In genomic region chr12:112061127-112061526, GRCh38 we compare ENCODE assay signal across 30 cellular contexts.
"Had no signal": no experiment of that assay in that cellular context is flagged by ENCODE, and none has a peak within 500 bp of the region (broad histone marks: within the 10 kb centered on the region; RNA-seq: fewer than 3 reads in every experiment).

No MANE protein-coding gene starts in this region.

- H3K27me3 Mint-ChIP-seq: activated naive CD8-positive, alpha-beta T cell treated with anti-CD3 and anti-CD28 coated beads, Interleukin-2, amount 50 U/mL, for 24 hours; activated T-helper 17 cell treated with anti-CD3 and anti-CD28 coated beads, Interleukin-2, amount 50 U/mL, for 72 hours; T-helper 17 cell had no signal

- H3K4me1 ChIP-seq: ascending aorta, body of pancreas, Peyer's patch, SJCRH30 had no signal

- H3K27ac Mint-ChIP-seq: activated naive CD4-positive, alpha-beta T cell treated with anti-CD3 and anti-CD28 coated beads for 36 hours; activated naive CD8-positive, alpha-beta T cell treated with anti-CD3 and anti-CD28 coated beads, Interleukin-2, amount 50 U/mL, for 24 hours; WTC11 had no signal

- ATAC-seq: activated naive CD8-positive, alpha-beta T cell treated with anti-CD3 and anti-CD28 coated beads, Interleukin-2, amount 50 U/mL, for 24 hours; activated T-helper 17 cell treated with anti-CD3 and anti-CD28 coated beads, Interleukin-2, amount 50 U/mL, for 72 hours; body of pancreas; K562; T-helper 17 cell; WTC11 had no signal

- H3K4me3 Mint-ChIP-seq: activated naive CD4-positive, alpha-beta T cell treated with anti-CD3 and anti-CD28 coated beads for 36 hours; activated naive CD8-positive, alpha-beta T cell treated with anti-CD3 and anti-CD28 coated beads, Interleukin-2, amount 50 U/mL, for 24 hours; activated T-helper 17 cell treated with anti-CD3 and anti-CD28 coated beads, Interleukin-2, amount 50 U/mL, for 72 hours; T-helper 17 cell; WTC11 had no signal

- H3K4me2 ChIP-seq: SK-N-SH had no signal

- H3K27me3 ChIP-seq: ascending aorta, body of pancreas, Peyer's patch, SJCRH30 had no signal

- H3K4me3 ChIP-seq: ascending aorta, body of pancreas, K562, Peyer's patch, SJCRH30 had no signal

- H3K9me3 Mint-ChIP-seq: activated naive CD4-positive, alpha-beta T cell treated with anti-CD3 and anti-CD28 coated beads for 36 hours; activated naive CD8-positive, alpha-beta T cell treated with anti-CD3 and anti-CD28 coated beads, Interleukin-2, amount 50 U/mL, for 24 hours; activated T-helper 17 cell treated with anti-CD3 and anti-CD28 coated beads, Interleukin-2, amount 50 U/mL, for 72 hours; WTC11 had no signal

- H3K4me1 Mint-ChIP-seq: activated naive CD8-positive, alpha-beta T cell treated with anti-CD3 and anti-CD28 coated beads, Interleukin-2, amount 50 U/mL, for 24 hours; activated T-helper 17 cell treated with anti-CD3 and anti-CD28 coated beads, Interleukin-2, amount 50 U/mL, for 72 hours; WTC11 had no signal

- H3K27ac ChIP-seq: ascending aorta, body of pancreas, Peyer's patch, RWPE1, SJCRH30 had no signal

- H3K9ac ChIP-seq: SK-N-SH had no signal

- DNase-seq: activated CD4-positive, alpha-beta T cell treated with anti-CD3 and anti-CD28 coated beads for 48 hours; activated CD4-positive, alpha-beta T cell treated with anti-CD3 and anti-CD28 coated beads, Interleukin-2, amount 50 U/mL, for 4 hours; activated CD4-positive, CD25-positive, alpha-beta regulatory T cell treated with anti-CD3 and anti-CD28 coated beads, Interleukin-2, amount 50 U/mL, for 72 hours; activated gamma-delta T cell; activated naive CD4-positive, alpha-beta T cell treated with anti-CD3 and anti-CD28 coated beads for 36 hours; activated naive CD8-positive, alpha-beta T cell treated with anti-CD3 and anti-CD28 coated beads, Interleukin-2, amount 50 U/mL, for 24 hours; activated T-cell treated with anti-CD3 and anti-CD28 coated beads, Interleukin-2, amount 50 U/mL, for 48 hours; amniotic stem cell; body of pancreas; central memory CD4-positive, alpha-beta T cell; Karpas-422; MM.1S; NCI-H1105; NCI-H1436; NCI-H1694 treated with DMSO at 0.1 percent for 48 hours; NCI-H2029 treated with DMSO at 0.1 percent for 48 hours; NCI-H510A treated with DMSO at 0.1 percent for 48 hours; NCI-H69; NK-92 treated with Interleukin-12 subunit alpha and Interleukin-12 subunit beta, amount 100 ng/mL, for 24 hours; Peyer's patch; Right ventricle myocardium superior; SJCRH30; SK-N-SH; T-helper 17 cell; T-helper 9 cell had no signal

- H3K9me3 ChIP-seq: ascending aorta, body of pancreas, Peyer's patch, SJCRH30, SK-N-SH had no signal
